8 cellular contexts compared by ENCODE assay signal in the genomic region with DNA sequence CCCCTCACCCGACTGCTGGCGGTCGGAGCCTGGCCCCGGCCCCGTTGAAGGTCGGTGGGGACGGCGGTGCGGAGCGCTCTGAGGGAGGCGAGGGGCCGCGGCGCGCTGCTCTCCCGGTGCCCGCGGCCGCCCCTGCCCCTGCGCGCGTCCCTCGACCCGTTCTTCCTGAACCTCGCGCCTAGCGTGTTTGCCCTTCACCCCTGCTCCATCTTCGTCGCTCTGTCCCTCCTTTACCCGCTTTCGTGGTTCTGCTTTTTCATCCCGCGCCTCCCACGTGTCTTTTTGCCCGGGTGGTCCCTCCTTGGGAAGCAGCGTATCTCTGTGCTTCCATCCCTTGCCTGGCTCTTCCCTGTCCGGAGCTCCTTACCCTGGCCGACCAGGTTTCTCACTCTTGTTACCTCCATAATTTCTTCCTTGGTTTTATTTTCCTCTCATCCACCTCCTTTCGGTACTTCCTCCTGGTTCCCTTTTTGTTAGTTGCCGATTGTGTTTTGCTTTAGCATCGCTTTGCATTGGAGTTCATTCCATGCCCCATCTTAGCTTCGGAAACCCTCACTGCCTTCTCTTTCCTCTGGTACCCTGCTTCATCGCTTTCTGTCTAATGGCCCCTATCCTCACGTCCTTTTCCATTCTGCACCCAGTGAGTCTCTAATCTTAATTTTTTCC. TPM values are rescaled to one million over a fixed set of nuclear protein-coding genes. Genes with fewer than 3 reads are reported as not detected.
A peak's percentile ranks its signal among the peaks of the same experiment; 100 is the strongest.
DNase-seq lines count a peak whose midpoint lies in the region; ATAC-seq and TF ChIP-seq lines count a peak whose summit lies in the region.

No MANE protein-coding gene starts in this region.

- H3K4me3 Mint-ChIP-seq in CD4-positive, alpha-beta T cell = peak overlapping the region; percentile 98
- H3K4me3 Mint-ChIP-seq in stimulated activated naive CD8-positive, alpha-beta T cell treated with anti-CD3 and anti-CD28 coated beads, Interleukin-15, amount 100 ng/mL, for 72 hours = peak overlapping the region; percentile 89 to 96

- peaks cover 4% of the 10 kb centered on the region for H3K36me3 ChIP-seq in Panc1 (ENCODE audit: control insufficient read depth, insufficient read depth, low read length)

- BruUV-seq in Panc1 (replicated peaks; lab: Mats Ljungman, UMichigan) = no TSS peak

- no peaks in the 10 kb centered on the region for H3K9me3 ChIP-seq in CD4-positive, alpha-beta T cell (ENCODE audit: control insufficient read depth, low read length)
- no peaks in the 10 kb centered on the region for H3K9me3 ChIP-seq in Panc1 (ENCODE audit: control insufficient read depth, insufficient read depth, low read depth, low read length)

- intact Hi-C loops in CD4-positive, alpha-beta T cell (cut with DNase I, micrococcal nuclease) = loop anchor here (5.0 to 10.0 kb wide), 3 partner anchors 153 to 619 kb away; partner anchors contain the start of genes LMBRD1 (in 2 of the 2), SMAP1 (in 2 of the 2) and SDHAF4 (in 1 of the 2)
- intact Hi-C loops in Panc1 (cut with micrococcal nuclease; ENCODE audit: unreplicated experiment) = loop anchor here (10.0 kb wide), 1 partner anchor 271 kb away; no protein-coding TSS in a partner anchor

- peak in 2 of 10 experiments; percentile 1 to 13 for DNase-seq in CD4-positive, alpha-beta T cell
- DNase-seq in Panc1 (ENCODE audit: low read depth, low spot score) (no peak), cortex of kidney (lab: John Stamatoyannopoulos, UW) (no peak)
- DNase-seq in central memory CD4-positive, alpha-beta T cell = peak; percentile 17
- no peak for DNase-seq in stimulated activated naive CD8-positive, alpha-beta T cell treated with anti-CD3 and anti-CD28 coated beads, Interleukin-15, amount 100 ng/mL, for 72 hours

- peaks cover 23% of the 10 kb centered on the region for H3K4me1 Mint-ChIP-seq in CD4-positive, alpha-beta T cell (ENCODE audit: low read depth)
- peaks cover 26% of the 10 kb centered on the region for H3K4me1 Mint-ChIP-seq in stimulated activated naive CD8-positive, alpha-beta T cell treated with anti-CD3 and anti-CD28 coated beads, Interleukin-15, amount 100 ng/mL, for 72 hours

- POLR2A ChIA-PET in CD4-positive, alpha-beta T cell (lab: Charles Lee) = interaction anchor here (1.0 to 1.3 kb wide), 2 partner anchors 153 to 254 kb away, joined by 3 to 4 read pairs; partner anchors contain the start of gene SDHAF4
- POLR2A ChIA-PET in Panc1 (lab: Charles Lee) = interaction anchor here (0.8 kb wide), 1 partner anchor 37 kb away, joined by 4 read pairs; no protein-coding TSS in a partner anchor

- ATAC-seq in CD4-positive, alpha-beta T cell (ENCODE audit: poor library complexity) = peak; percentile 6
- peak; percentile 12 for ATAC-seq in GM18873 (IDR thresholded peaks at IDR 0.05; ENCODE audit: low FRiP score, unreplicated experiment)
- ATAC-seq in HG03139 (IDR thresholded peaks at IDR 0.05; ENCODE audit: unreplicated experiment) = peak; percentile 13
- ATAC-seq in Panc1 = peak; percentile 10
- ATAC-seq in stimulated activated naive CD8-positive, alpha-beta T cell treated with anti-CD3 and anti-CD28 coated beads, Interleukin-15, amount 100 ng/mL, for 72 hours = peak; percentile 61

- CTCF ChIA-PET in CD4-positive, alpha-beta T cell (lab: Charles Lee) = no interaction called here
- CTCF ChIA-PET in Panc1 (lab: Charles Lee) = no interaction called here

- peak overlapping the region; percentile 64 for H3K27ac Mint-ChIP-seq in CD4-positive, alpha-beta T cell
- H3K27ac Mint-ChIP-seq in stimulated activated naive CD8-positive, alpha-beta T cell treated with anti-CD3 and anti-CD28 coated beads, Interleukin-15, amount 100 ng/mL, for 72 hours = peak overlapping the region; percentile 92 to 97

- in situ Hi-C loops in Panc1 (cut with HindIII; ENCODE audit: low pct_unique_long_range_greater_than_20kb, low sequenced_read_pairs) = no loop called here

- no peaks in the 10 kb centered on the region for H3K9me3 Mint-ChIP-seq in CD4-positive, alpha-beta T cell
- no peaks in the 10 kb centered on the region for H3K9me3 Mint-ChIP-seq in stimulated activated naive CD8-positive, alpha-beta T cell treated with anti-CD3 and anti-CD28 coated beads, Interleukin-15, amount 100 ng/mL, for 72 hours

- H3K27me3 Mint-ChIP-seq in CD4-positive, alpha-beta T cell = no peaks in the 10 kb centered on the region
- no peaks in the 10 kb centered on the region for H3K27me3 Mint-ChIP-seq in stimulated activated naive CD8-positive, alpha-beta T cell treated with anti-CD3 and anti-CD28 coated beads, Interleukin-15, amount 100 ng/mL, for 72 hours

- no peak for TF ChIP-seq CTCF in CD4-positive, alpha-beta T cell (IDR thresholded peaks at IDR 0.05)
- no peak for TF ChIP-seq CTCF in Panc1 (IDR thresholded peaks at IDR 0.05)

- no peaks in the 10 kb centered on the region for H3K27me3 ChIP-seq in CD4-positive, alpha-beta T cell (ENCODE audit: control insufficient read depth, insufficient read depth, low read length)
- H3K27me3 ChIP-seq in Panc1 (ENCODE audit: control insufficient read depth, insufficient read depth, low read length) (no peaks in the 10 kb centered on the region), layer of hippocampus (ENCODE audit: control insufficient read depth, insufficient read depth, low read length) (no peaks in the 10 kb centered on the region)

- no peak overlapping the region for H3K27ac ChIP-seq in CD4-positive, alpha-beta T cell (ENCODE audit: low read depth, low read length)
- peak overlapping the region; percentile 86 for H3K27ac ChIP-seq in Panc1 (ENCODE audit: low read length)
- peak overlapping the region; percentile 74 for H3K27ac ChIP-seq in layer of hippocampus (ENCODE audit: low read depth, low read length)

- peaks cover 13% of the 10 kb centered on the region for H3K36me3 Mint-ChIP-seq in CD4-positive, alpha-beta T cell (ENCODE audit: low read depth)

- peak overlapping the region; percentile 95 to 96 for H3K4me3 ChIP-seq in Panc1 (ENCODE audit: low read depth in 2 of 2, low read length in 2 of 2)

- peaks cover 5% of the 10 kb centered on the region; the same call in 1 of the 2 replicates for H3K4me1 ChIP-seq in Panc1 (ENCODE audit: control insufficient read depth, insufficient read depth, low read length)

RNA-seq across cellular contexts. Expression of gene FAM135A, which starts 0.7 kb away (rescaled TPM):
- 1 to 10 TPM; 5.6 to 6.6 TPM for total RNA-seq in CD4-positive, alpha-beta T cell
- 31.5 TPM for total RNA-seq in Panc1 (2021; ENCODE audit: unreplicated experiment)
- polyA plus RNA-seq in Panc1 (2012; ENCODE audit: insufficient read length) = 12.2 TPM

Comparison
In these comparisons a context has a peak if more than half of its experiments do, and no peak if none do; other contexts are left out.
1. ATAC-seq: peak in every context shown above with its lines; median percentile 61 in stimulated activated naive CD8-positive, alpha-beta T cell treated with anti-CD3 and anti-CD28 coated beads, Interleukin-15, amount 100 ng/mL, for 72 hours; 13 in HG03139; 12 in GM18873; 10 in Panc1; 6 in CD4-positive, alpha-beta T cell.